ENCODE assay signal across 8 cellular contexts in genomic region chr6:41546475-41546865, GRCh38. TPM values are rescaled to one million over a fixed set of nuclear protein-coding genes. Genes with fewer than 3 reads are reported as not detected.
DNase-seq lines count a peak whose midpoint lies in the region; ATAC-seq, FAIRE-seq and TF ChIP-seq lines count a peak whose summit lies in the region.

No MANE protein-coding gene starts in this region.

- H3K36me3 Mint-ChIP-seq in astrocyte (ENCODE audit: low read depth, unreplicated experiment) = peaks cover 4% of the 10 kb centered on the region
- H3K36me3 Mint-ChIP-seq in stimulated activated naive B cell treated with anti-CD40 and anti-IgM and Interleukin-4, amounts not matched to agents 10 μg/mL and 1 μg/mL and 100 μg/mL, for 72 hours = peaks cover 3 to 13% of the 10 kb centered on the region in 2 donors

- no peaks in the 10 kb centered on the region for H3K9me1 ChIP-seq in keratinocyte (ENCODE audit: control insufficient read depth, extremely low read depth, insufficient read depth, low read length)

- H3K4me1 ChIP-seq in astrocyte (ENCODE audit: insufficient read depth, low read length) = peaks cover 17% of the 10 kb centered on the region
- H3K4me1 ChIP-seq in keratinocyte (ENCODE audit: control insufficient read depth, extremely low read depth, insufficient read depth, low read length) = peaks cover 19% of the 10 kb centered on the region

- H3K9me3 ChIP-seq in astrocyte (ENCODE audit: insufficient read depth, low read depth, low read length) (no peaks in the 10 kb centered on the region), keratinocyte (ENCODE audit: control insufficient read depth, low read depth, low read length) (no peaks in the 10 kb centered on the region)

- H3K27me3 ChIP-seq in astrocyte (ENCODE audit: insufficient read depth, low read length) (peaks cover 2% of the 10 kb centered on the region), keratinocyte (ENCODE audit: control insufficient read depth, extremely low read depth, insufficient read depth, low read length) (no peaks in the 10 kb centered on the region)

- H3K4me3 ChIP-seq in Jurkat, Clone E6-1 (ENCODE audit: low read length) = peak overlapping the region; percentile 81
- peak overlapping the region; percentile 85 for H3K4me3 ChIP-seq in astrocyte (ENCODE audit: insufficient read depth, low read depth, low read length)
- H3K4me3 ChIP-seq in keratinocyte (ENCODE audit: control insufficient read depth in 2 of 3, extremely low read depth in 1 of 3, insufficient read depth in 2 of 3, low read depth in 1 of 3, low read length in 3 of 3) = peak overlapping the region; percentile 38 to 88 (median 67)

- DNase-seq in NCI-H1417 (lab: John Stamatoyannopoulos, UW) (peak; percentile 56 to 72 (median 70)), NCI-H1417 treated with DMSO at 0.1 percent for 48 hours (lab: John Stamatoyannopoulos, UW) (no peak), astrocyte (ENCODE audit: low read depth) (peak; percentile 22), keratinocyte (ENCODE audit: low read depth, low spot score) (no peak)
- DNase-seq in Jurkat, Clone E6-1 (ENCODE audit: low read depth, low spot score) = no peak
- no peak for DNase-seq in stimulated activated naive B cell treated with anti-CD40 and anti-IgM and Interleukin-4, amounts not matched to agents 10 μg/mL and 1 μg/mL and 100 μg/mL, for 72 hours

- H3K36me3 ChIP-seq in astrocyte (ENCODE audit: insufficient read depth, low read length) (no peaks in the 10 kb centered on the region), keratinocyte (ENCODE audit: control insufficient read depth in 2 of 2, extremely low read depth in 1 of 2, insufficient read depth in 2 of 2, low read length in 2 of 2) (peaks cover 0 to 6% of the 10 kb centered on the region in 2 experiments)

- ATAC-seq in GM21619 (IDR thresholded peaks at IDR 0.05; ENCODE audit: unreplicated experiment) (peak; percentile 35), GM18519 (IDR thresholded peaks at IDR 0.05; ENCODE audit: low FRiP score, unreplicated experiment) (no peak)
- peak; percentile 28 to 44 for ATAC-seq in stimulated activated naive B cell treated with anti-CD40 and anti-IgM and Interleukin-4, amounts not matched to agents 10 μg/mL and 1 μg/mL and 100 μg/mL, for 72 hours (replicated peaks)

- H3K27ac ChIP-seq in astrocyte (ENCODE audit: low read depth, low read length) (no peak overlapping the region), keratinocyte (ENCODE audit: control insufficient read depth, insufficient read depth, low read length) (no peak overlapping the region)

- H3K79me2 ChIP-seq in astrocyte (ENCODE audit: insufficient read depth, low read length) (peaks cover 44% of the 10 kb centered on the region), keratinocyte (ENCODE audit: control insufficient read depth, insufficient read depth, low read length) (peaks cover 26% of the 10 kb centered on the region)

- TF ChIP-seq CTCF in astrocyte (IDR thresholded peaks at IDR 0.05; ENCODE audit: insufficient read depth, low read depth, low read length) (no peak), keratinocyte (optimal IDR thresholded peaks at IDR 0.05 in 1 of 3, IDR thresholded peaks at IDR 0.05 in 1 of 3, conservative IDR thresholded peaks at IDR 0.05 in 1 of 3; ENCODE audit: extremely low read depth in 1 of 3, insufficient read depth in 2 of 3, low read length in 3 of 3) (no peak)

- no peak overlapping the region for H3K27ac Mint-ChIP-seq in astrocyte (ENCODE audit: unreplicated experiment)
- H3K27ac Mint-ChIP-seq in stimulated activated naive B cell treated with anti-CD40 and anti-IgM and Interleukin-4, amounts not matched to agents 10 μg/mL and 1 μg/mL and 100 μg/mL, for 72 hours = no peak overlapping the region

- H2AFZ ChIP-seq in astrocyte (ENCODE audit: low read depth, low read length) = peak overlapping the region; percentile 56
- H2AFZ ChIP-seq in keratinocyte (ENCODE audit: control insufficient read depth, low read length) = no peak overlapping the region

- peak overlapping the region; percentile 77 for H3K9ac ChIP-seq in astrocyte (ENCODE audit: low read length)
- H3K9ac ChIP-seq in keratinocyte (ENCODE audit: control insufficient read depth, extremely low read depth, insufficient read depth, low read length) = peak overlapping the region; percentile 37

- H3K4me2 ChIP-seq in astrocyte (ENCODE audit: low read length) (peak overlapping the region; percentile 99), keratinocyte (ENCODE audit: control insufficient read depth, extremely low read depth, insufficient read depth, low read depth, low read length) (no peak overlapping the region)

- dilution Hi-C loops in keratinocyte (cut with MboI; ENCODE audit: extremely low pct_ligation_motif_present, low sequenced_read_pairs) = no loop called here

- H3K9me3 Mint-ChIP-seq in astrocyte (ENCODE audit: unreplicated experiment) = no peaks in the 10 kb centered on the region
- H3K9me3 Mint-ChIP-seq in stimulated activated naive B cell treated with anti-CD40 and anti-IgM and Interleukin-4, amounts not matched to agents 10 μg/mL and 1 μg/mL and 100 μg/mL, for 72 hours = no peaks in the 10 kb centered on the region

- H4K20me1 ChIP-seq in astrocyte (ENCODE audit: insufficient read depth, low read length) (peaks cover 44% of the 10 kb centered on the region), keratinocyte (ENCODE audit: control insufficient read depth, extremely low read depth, insufficient read depth, low read length) (peaks cover 9% of the 10 kb centered on the region)

- H3K4me3 Mint-ChIP-seq in astrocyte (ENCODE audit: unreplicated experiment) = no peak overlapping the region
- peak overlapping the region in 1 of 2 donors; percentile 95 for H3K4me3 Mint-ChIP-seq in stimulated activated naive B cell treated with anti-CD40 and anti-IgM and Interleukin-4, amounts not matched to agents 10 μg/mL and 1 μg/mL and 100 μg/mL, for 72 hours

- peaks cover 8% of the 10 kb centered on the region for H3K4me1 Mint-ChIP-seq in astrocyte (ENCODE audit: low read depth, unreplicated experiment)
- H3K4me1 Mint-ChIP-seq in stimulated activated naive B cell treated with anti-CD40 and anti-IgM and Interleukin-4, amounts not matched to agents 10 μg/mL and 1 μg/mL and 100 μg/mL, for 72 hours = peaks cover 22 to 53% of the 10 kb centered on the region in 2 donors

- no peak for FAIRE-seq in astrocyte (lab: Jason Lieb, UNC)
- FAIRE-seq in keratinocyte (lab: Jason Lieb, UNC) = no peak

- peaks cover 28% of the 10 kb centered on the region for H3K27me3 Mint-ChIP-seq in astrocyte (ENCODE audit: low read depth, unreplicated experiment)
- H3K27me3 Mint-ChIP-seq in stimulated activated naive B cell treated with anti-CD40 and anti-IgM and Interleukin-4, amounts not matched to agents 10 μg/mL and 1 μg/mL and 100 μg/mL, for 72 hours = no peaks in the 10 kb centered on the region

RNA-seq across cellular contexts. Expression of gene FOXP4, which starts 0.3 kb away (rescaled TPM):
- 18.8 TPM for polyA plus RNA-seq in Jurkat, Clone E6-1 (2012; ENCODE audit: insufficient read depth, insufficient read length)
- total RNA-seq in astrocyte = 41.9 and 43.7 TPM in 2 replicates
- 0.93 to 4.3 TPM (median 1.1 TPM) in 3 replicates for polyA plus RNA-seq in keratinocyte
- 1.7 TPM for polyA plus RNA-seq in keratinocyte (2011; ENCODE audit: low read depth)
- polyA plus RNA-seq in keratinocyte (2011; cell fraction: cytosol; rRNA removed) = 2.0 and 5.2 TPM in 2 replicates
- 5.1 and 7.1 TPM in 2 replicates for polyA plus RNA-seq in keratinocyte (2011; cell fraction: nucleus; rRNA removed)
- 6.1 and 13.3 TPM in 2 replicates for polyA plus RNA-seq in keratinocyte (2012; ENCODE audit: low replicate concordance)
- polyA minus RNA-seq in keratinocyte = 1.9 to 12.7 TPM (median 2.2 TPM) in 3 replicates
- polyA minus RNA-seq in keratinocyte (2011; cell fraction: cytosol; rRNA and poly(A)+ RNA removed) = 13.4 TPM
- 4.2 and 4.9 TPM in 2 replicates for polyA minus RNA-seq in keratinocyte (2011; cell fraction: nucleus; rRNA and poly(A)+ RNA removed)

Comparison
In these comparisons a context has a peak if more than half of its experiments do, and no peak if none do; other contexts are left out.
1. DNase-seq: peak in NCI-H1417 (3 of 3) and astrocyte (single experiment); none in NCI-H1417 treated with DMSO at 0.1 percent for 48 hours (single experiment), Jurkat, Clone E6-1 (single experiment), keratinocyte (single experiment) and stimulated activated naive B cell treated with anti-CD40 and anti-IgM and Interleukin-4, amounts not matched to agents 10 μg/mL and 1 μg/mL and 100 μg/mL, for 72 hours (single experiment).
2. Peak in every context shown above with its lines, with median percentiles within 50 percentile points of each other: H3K4me3 ChIP-seq.